In genomic region chrX:15335135-15336022, GRCh38 we compare ENCODE assay signal across 8 cellular contexts. TPM values are rescaled to one million over a fixed set of nuclear protein-coding genes. Genes with fewer than 3 reads are reported as not detected.
DNase-seq lines count a peak whose midpoint lies in the region; ATAC-seq, FAIRE-seq and TF ChIP-seq lines count a peak whose summit lies in the region.

Gene PIGA, minus strand, starts transcription at chrX:15335523. Its CDS starts 3,593 bp downstream, at chrX:15331930.

- TF ChIP-seq EP300 in HepG2 (IDR thresholded peaks at IDR 0.05; ENCODE audit: low read depth in 2 of 2, low read length in 2 of 2) (no peak), HepG2 (CRISPR knock-in tag; IDR thresholded peaks at IDR 0.05; ENCODE audit: borderline replicate concordance) (no peak)

- TF ChIP-seq CTCF in HepG2 (CRISPR knock-in tag; IDR thresholded peaks at IDR 0.05), result no peak

- H3K79me2 ChIP-seq in HepG2 (ENCODE audit: insufficient read depth, low read length), result peaks cover 11% of the 10 kb centered on the region

- no TSS peak for BruUV-seq in HepG2 (replicated peaks; lab: Mats Ljungman, UMichigan)

- peaks cover 2 to 8% of the 10 kb centered on the region in 2 experiments; a peak in 3 of 5 replicates for H3K36me3 ChIP-seq in HepG2 (replicated peaks in 1 of 2; ENCODE audit: control insufficient read depth in 1 of 2, insufficient read depth in 2 of 2, low read length in 2 of 2)

- ATAC-seq in GM19372 (IDR thresholded peaks at IDR 0.05; ENCODE audit: low read depth, unreplicated experiment) (peak; percentile 99), HG03558 (IDR thresholded peaks at IDR 0.05; ENCODE audit: extremely low read depth, unreplicated experiment) (peak; percentile 97), HepG2 (peak; percentile 100)

- POLR2A ChIA-PET in HepG2 (lab: Yijun Ruan, JAX), result no interaction called here

- peak within 1 kb of the TSS; percentile 42 for H2AFZ ChIP-seq in HepG2 (ENCODE audit: low read length)

- H3K9ac ChIP-seq in HepG2 (ENCODE audit: insufficient read depth, low read depth, low read length), result peak within 1 kb of the TSS; percentile 77

- peaks cover 7% of the 10 kb centered on the region; the same call in 1 of the 2 replicates for H3K4me1 ChIP-seq in HepG2 (ENCODE audit: insufficient read depth, low read length)

- peak within 1 kb of the TSS; percentile 77 to 85 (median 80) for H3K4me3 ChIP-seq in HepG2 (replicated peaks in 1 of 3; ENCODE audit: insufficient read depth in 1 of 3, low read depth in 2 of 3, low read length in 3 of 3)

- H3K27me3 ChIP-seq in HepG2 (ENCODE audit: control insufficient read depth in 1 of 2, insufficient read depth in 2 of 2, low read length in 2 of 2), result no peaks in the 10 kb centered on the region; a peak in 1 of 5 replicates

- peak within 1 kb of the TSS; percentile 72 for H3K27ac ChIP-seq in HepG2 (ENCODE audit: extremely low read length, insufficient read depth, low read length)

- 0% methylated on average over 6 of the region's 72 CpGs for WGBS in HepG2 (ENCODE audit: low lambda C conversion rate)

- TF ChIP-seq POLR2A in HepG2 (IDR thresholded peaks at IDR 0.05; ENCODE audit: insufficient read depth in 1 of 2, low read depth in 2 of 2, low read length in 2 of 2), result peak; percentile 74 to 85

- peak within 1 kb of the TSS; percentile 95 for H3K4me2 ChIP-seq in HepG2 (ENCODE audit: low read depth, low read length)

- intact Hi-C loops in HepG2 (cut with micrococcal nuclease; ENCODE audit: unreplicated experiment), result loop anchor here (2.0 kb wide), 1 partner anchor 67 kb away; no protein-coding TSS in a partner anchor

- H4K20me1 ChIP-seq in HepG2 (ENCODE audit: insufficient read depth, low read length), result no peaks in the 10 kb centered on the region

- TF ChIP-seq RAD21 in HepG2 (CRISPR knock-in tag; IDR thresholded peaks at IDR 0.05), result no peak

- in situ Hi-C loops in HepG2 (cut with HindIII; ENCODE audit: extremely low pct_ligation_motif_present, low pct_unique_long_range_greater_than_20kb), result loop anchor here (25.0 kb wide), 1 partner anchor 352 kb away; no protein-coding TSS in a partner anchor

- no peaks in the 10 kb centered on the region for H3K9me3 ChIP-seq in HepG2 (ENCODE audit: low read length)

- DNase-seq in C1 segment of cervical spinal cord (lab: John Stamatoyannopoulos, UW) (peak; percentile 13 to 94 (median 84)), NCI-H748 treated with DMSO at 0.1 percent for 48 hours (lab: John Stamatoyannopoulos, UW) (peak; percentile 90), dermis blood vessel endothelial cell (peak; percentile 97), HepG2 (ENCODE audit: low spot score) (peak; percentile 90)
- peak; percentile 61 to 85 for DNase-seq in activated CD4-positive, alpha-beta T cell treated with anti-CD3 and anti-CD28 coated beads, Interleukin-2, amount 50 U/mL, for 24 hours (ENCODE audit: low read depth in 1 of 2, low spot score in 1 of 2)
- DNase-seq in stimulated activated CD4-positive, alpha-beta T cell treated with anti-CD3 and anti-CD28 coated beads, Interleukin-4, amount 100 ng/mL, for 1 hour, result peak; percentile 85

- CTCF ChIA-PET in HepG2 (lab: Yijun Ruan, JAX; ENCODE audit: low intra/inter-chr PET ratio, low total read pairs), result no interaction called here

- FAIRE-seq in HepG2 (lab: Jason Lieb, UNC), result peak; percentile 96

TF ChIP-seq in HepG2, 621 proteins besides CTCF, POLR2A, EP300 and RAD21 (continues in another document):
- TF ChIP-seq RFX3 (CRISPR knock-in tag; IDR thresholded peaks at IDR 0.05) (peak; percentile 65), KAT2B (IDR thresholded peaks at IDR 0.05; ENCODE audit: borderline replicate concordance, low read depth, low read length) (no peak), ZZZ3 (CRISPR knock-in tag; IDR thresholded peaks at IDR 0.05; ENCODE audit: borderline replicate concordance) (no peak), ZNF362 (CRISPR knock-in tag; IDR thresholded peaks at IDR 0.05; ENCODE audit: borderline replicate concordance) (no peak), RBM22 (optimal IDR thresholded peaks at IDR 0.05; ENCODE audit: low read length) (no peak), TAF1 (CRISPR knock-in tag; IDR thresholded peaks at IDR 0.05) (peak; percentile 72), SP2 (CRISPR knock-in tag; IDR thresholded peaks at IDR 0.05) (peak; percentile 88), KMT2A (CRISPR knock-in tag; IDR thresholded peaks at IDR 0.05) (0 out of 2 replicates have a peak, but pooled peaks have one; percentile 45), POLR2AphosphoS5 (IDR thresholded peaks at IDR 0.05; ENCODE audit: low read depth, low read length) (peak; percentile 76), PPARG (CRISPR knock-in tag; conservative IDR thresholded peaks at IDR 0.05) (no peak), ZUFSP (CRISPR knock-in tag; IDR thresholded peaks at IDR 0.05; ENCODE audit: borderline replicate concordance) (no peak), SP4 (CRISPR knock-in tag; IDR thresholded peaks at IDR 0.05) (peak; percentile 60), CREM (IDR thresholded peaks at IDR 0.05) (peak; percentile 85), CREM (CRISPR knock-in tag; IDR thresholded peaks at IDR 0.05) (no peak), MYNN (CRISPR knock-in tag; IDR thresholded peaks at IDR 0.05; ENCODE audit: low read depth) (no peak), GZF1 (CRISPR knock-in tag; IDR thresholded peaks at IDR 0.05) (no peak), ZNF891 (CRISPR knock-in tag; IDR thresholded peaks at IDR 0.05) (0 out of 2 replicates have a peak, but pooled peaks have one; percentile 39), TBX2 (CRISPR knock-in tag; IDR thresholded peaks at IDR 0.05; ENCODE audit: borderline replicate concordance) (peak; percentile 43; the same call in 1 of the 2 replicates), ZGPAT (CRISPR knock-in tag; IDR thresholded peaks at IDR 0.05) (peak; percentile 60; the same call in 1 of the 2 replicates), TSC22D2 (CRISPR knock-in tag; IDR thresholded peaks at IDR 0.05; ENCODE audit: borderline replicate concordance) (no peak)

RNA-seq across cellular contexts. Expression of gene PIGA, which starts in this region (rescaled TPM):
- total RNA-seq in dermis blood vessel endothelial cell, result 8.8 and 10.5 TPM in 2 replicates
- 13.0 and 19.9 TPM in 2 replicates for total RNA-seq in HepG2 (2016; rRNA removed; fragmentation: Illumina TruSeq; extraction: Trizol)
- total RNA-seq in HepG2 (2016; cell fraction: cytosol; rRNA removed; fragmentation: Illumina TruSeq; extraction: Trizol; ENCODE audit: low read depth), result 2.2 and 2.5 TPM in 2 replicates
- 13.9 and 16.6 TPM in 2 replicates for total RNA-seq in HepG2 (2016; cell fraction: insoluble cytoplasmic fraction; rRNA removed; fragmentation: Illumina TruSeq; extraction: Trizol)
- total RNA-seq in HepG2 (2016; cell fraction: membrane; rRNA removed; fragmentation: Illumina TruSeq; extraction: Trizol), result 9.6 and 12.7 TPM in 2 replicates
- total RNA-seq in HepG2 (2016; cell fraction: nucleus; rRNA removed; fragmentation: Illumina TruSeq; extraction: Trizol), result 17.7 and 21.1 TPM in 2 replicates
- 4.4 and 6.0 TPM in 2 replicates for polyA plus RNA-seq in HepG2 (2011; rRNA removed)
- 2.1 and 2.7 TPM in 2 replicates for polyA plus RNA-seq in HepG2 (2011; cell fraction: cytosol; rRNA removed)
- 6.5 and 7.0 TPM in 2 replicates for polyA plus RNA-seq in HepG2 (2011; cell fraction: nucleus; rRNA removed)
- polyA plus RNA-seq in HepG2 (2012), result 4.1 and 6.2 TPM in 2 replicates
- 1.2 and 1.7 TPM in 2 replicates for polyA plus RNA-seq in HepG2 (2016; cell fraction: cytosol; fragmentation: Illumina TruSeq; extraction: Trizol; ENCODE audit: low read depth)
- polyA plus RNA-seq in HepG2 (2016; cell fraction: insoluble cytoplasmic fraction; fragmentation: Illumina TruSeq; extraction: Trizol; ENCODE audit: low read depth), result 14.7 and 15.1 TPM in 2 replicates
- polyA plus RNA-seq in HepG2 (2016; cell fraction: membrane; fragmentation: Illumina TruSeq; extraction: Trizol; ENCODE audit: low read depth), result 5.5 and 6.4 TPM in 2 replicates
- polyA plus RNA-seq in HepG2 (2016; cell fraction: nucleus; fragmentation: Illumina TruSeq; extraction: Trizol; ENCODE audit: insufficient read depth, low read depth), result 21.5 and 24.4 TPM in 2 replicates
- 11.0 and 43.0 TPM in 2 replicates for polyA minus RNA-seq in HepG2 (2011; rRNA and poly(A)+ RNA removed; ENCODE audit: low replicate concordance)
- polyA minus RNA-seq in HepG2 (2011; cell fraction: cytosol; rRNA and poly(A)+ RNA removed), result 4.2 and 4.8 TPM in 2 replicates
- 19.6 and 23.0 TPM in 2 replicates for polyA minus RNA-seq in HepG2 (2011; cell fraction: nucleus; rRNA and poly(A)+ RNA removed)

Comparison
In these comparisons a context has a peak if more than half of its experiments do, and no peak if none do; other contexts are left out.
1. Peak in every context shown above with its lines: DNase-seq, ATAC-seq, H3K4me3 ChIP-seq and H3K27ac ChIP-seq.